In genomic region chr6:25601797-25602679, GRCh38 we compare ENCODE assay signal across 1 cellular context.
TF ChIP-seq lines count a peak whose summit lies in the region.

No MANE protein-coding gene starts in this region.

TF ChIP-seq in WTC11, 78 proteins besides CTCF, POLR2A, EP300 and RAD21 (continued from another document):
- TF ChIP-seq, protein P1, sequence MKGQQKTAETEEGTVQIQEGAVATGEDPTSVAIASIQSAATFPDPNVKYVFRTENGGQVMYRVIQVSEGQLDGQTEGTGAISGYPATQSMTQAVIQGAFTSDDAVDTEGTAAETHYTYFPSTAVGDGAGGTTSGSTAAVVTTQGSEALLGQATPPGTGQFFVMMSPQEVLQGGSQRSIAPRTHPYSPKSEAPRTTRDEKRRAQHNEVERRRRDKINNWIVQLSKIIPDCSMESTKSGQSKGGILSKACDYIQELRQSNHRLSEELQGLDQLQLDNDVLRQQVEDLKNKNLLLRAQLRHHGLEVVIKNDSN (CRISPR knock-in tag; IDR thresholded peaks at IDR 0.05), result no peak
- TF ChIP-seq, protein P2, sequence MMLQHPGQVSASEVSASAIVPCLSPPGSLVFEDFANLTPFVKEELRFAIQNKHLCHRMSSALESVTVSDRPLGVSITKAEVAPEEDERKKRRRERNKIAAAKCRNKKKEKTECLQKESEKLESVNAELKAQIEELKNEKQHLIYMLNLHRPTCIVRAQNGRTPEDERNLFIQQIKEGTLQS (CRISPR knock-in tag; conservative IDR thresholded peaks at IDR 0.05), result no peak
- TF ChIP-seq NR1H2 (CRISPR knock-in tag; IDR thresholded peaks at IDR 0.05), result no peak
- no peak for TF ChIP-seq NFE2L1 (CRISPR knock-in tag; IDR thresholded peaks at IDR 0.05)
TF ChIP-seq in WTC11: peak in this region for 0.
